ENCODE assay signal across 18 cellular contexts in genomic region chr10:61847087-61847486, GRCh38. TPM values are rescaled to one million over a fixed set of nuclear protein-coding genes. Genes with fewer than 3 reads are reported as not detected.
DNase-seq lines count a peak whose midpoint lies in the region; ATAC-seq and TF ChIP-seq lines count a peak whose summit lies in the region.
"Had no signal": no experiment of that assay in that cellular context is flagged by ENCODE, and none has a peak within 500 bp of the region (broad histone marks: within the 10 kb centered on the region; RNA-seq: fewer than 3 reads in every experiment).

No MANE protein-coding gene starts in this region.

- no peaks in the 10 kb centered on the region for H3K36me3 ChIP-seq in MG63

- CTCF ChIA-PET in activated CD4-positive, alpha-beta T cell treated with anti-CD3 and anti-CD28 coated beads for 36 hours (lab: Charles Lee): no interaction called here

- H3K4me3 Mint-ChIP-seq in activated CD4-positive, alpha-beta T cell treated with anti-CD3 and anti-CD28 coated beads for 36 hours: no peak overlapping the region
- H3K4me3 Mint-ChIP-seq in chondrocyte (ENCODE audit: unreplicated experiment) (no peak overlapping the region), nephron (no peak overlapping the region)
- no peak overlapping the region for H3K4me3 Mint-ChIP-seq in naive thymus-derived CD8-positive, alpha-beta T cell
- H3K4me3 Mint-ChIP-seq: CD8-positive, alpha-beta T cell had no signal

- TF ChIP-seq CTCF in chondrocyte (IDR thresholded peaks at IDR 0.05) (no peak), nephron (IDR thresholded peaks at IDR 0.05; ENCODE audit: unreplicated experiment in 3 of 3) (no peak)

- no peaks in the 10 kb centered on the region for H3K27me3 Mint-ChIP-seq in activated CD4-positive, alpha-beta T cell treated with anti-CD3 and anti-CD28 coated beads for 36 hours
- H3K27me3 Mint-ChIP-seq in chondrocyte (ENCODE audit: low read depth): no peaks in the 10 kb centered on the region
- peaks cover 3% of the 10 kb centered on the region for H3K27me3 Mint-ChIP-seq in nephron (ENCODE audit: low read depth)
- H3K27me3 Mint-ChIP-seq in naive thymus-derived CD8-positive, alpha-beta T cell: no peaks in the 10 kb centered on the region

- H3K27ac Mint-ChIP-seq in activated CD4-positive, alpha-beta T cell treated with anti-CD3 and anti-CD28 coated beads for 36 hours: peak overlapping the region; percentile 40
- H3K27ac Mint-ChIP-seq in chondrocyte (ENCODE audit: unreplicated experiment) (peak overlapping the region; percentile 30), nephron (peak overlapping the region in 2 of 3 experiments; percentile 12 to 48)
- H3K27ac Mint-ChIP-seq in naive thymus-derived CD8-positive, alpha-beta T cell: no peak overlapping the region
- H3K27ac Mint-ChIP-seq: CD8-positive, alpha-beta T cell had no signal

- H3K9me3 ChIP-seq in MG63: no peaks in the 10 kb centered on the region

- no peaks in the 10 kb centered on the region for H3K27me3 ChIP-seq in MG63

- ATAC-seq in activated CD4-positive, alpha-beta T cell treated with anti-CD3 and anti-CD28 coated beads for 36 hours: no peak
- ATAC-seq in naive thymus-derived CD8-positive, alpha-beta T cell: no peak
- ATAC-seq: CD8-positive, alpha-beta T cell had no signal

- POLR2A ChIA-PET in activated CD4-positive, alpha-beta T cell treated with anti-CD3 and anti-CD28 coated beads for 36 hours (lab: Charles Lee): no interaction called here
- POLR2A ChIA-PET in naive thymus-derived CD8-positive, alpha-beta T cell (lab: Charles Lee): no interaction called here

- intact Hi-C loops in activated CD4-positive, alpha-beta T cell treated with anti-CD3 and anti-CD28 coated beads for 36 hours (cut with DNase I, micrococcal nuclease): no loop called here

- no peak for DNase-seq in activated CD4-positive, alpha-beta T cell treated with anti-CD3 and anti-CD28 coated beads for 36 hours
- DNase-seq in activated CD4-positive, alpha-beta T cell treated with anti-CD3 and anti-CD28 coated beads for 4 hours: no peak
- DNase-seq in Jurkat, Clone E6-1 (ENCODE audit: low read depth, low spot score): peak; percentile 59
- DNase-seq in chondrocyte (ENCODE audit: low spot score) (no peak), NCI-H1694 treated with DMSO at 0.1 percent for 48 hours (lab: John Stamatoyannopoulos, UW) (no peak), MG63 (no peak)
- no peak for DNase-seq in naive thymus-derived CD8-positive, alpha-beta T cell
- DNase-seq: 8988T; CD8-positive, alpha-beta T cell; GF-D8; GOT3; KG1; NCI-H1092 treated with DMSO at 0.1 percent for 48 hours; NCI-H187; NCI-H345; NCI-H526 treated with DMSO at 0.1 percent for 48 hours; SHP77 treated with DMSO at 0.1 percent for 48 hours had no signal

- H3K36me3 Mint-ChIP-seq in activated CD4-positive, alpha-beta T cell treated with anti-CD3 and anti-CD28 coated beads for 36 hours (ENCODE audit: low read depth): no peaks in the 10 kb centered on the region
- no peaks in the 10 kb centered on the region for H3K36me3 Mint-ChIP-seq in chondrocyte (ENCODE audit: low read depth)
- H3K36me3 Mint-ChIP-seq in nephron (ENCODE audit: low read depth): no peaks in the 10 kb centered on the region
- no peaks in the 10 kb centered on the region for H3K36me3 Mint-ChIP-seq in naive thymus-derived CD8-positive, alpha-beta T cell
- H3K36me3 Mint-ChIP-seq: CD8-positive, alpha-beta T cell had no signal

- peaks cover 14% of the 10 kb centered on the region for H3K4me1 Mint-ChIP-seq in activated CD4-positive, alpha-beta T cell treated with anti-CD3 and anti-CD28 coated beads for 36 hours
- H3K4me1 Mint-ChIP-seq in chondrocyte (ENCODE audit: low read depth): peaks cover 22% of the 10 kb centered on the region
- H3K4me1 Mint-ChIP-seq in nephron: peaks cover 10% of the 10 kb centered on the region
- H3K4me1 Mint-ChIP-seq in naive thymus-derived CD8-positive, alpha-beta T cell: peaks cover 0 to 9% (median 4%) of the 10 kb centered on the region in 4 donors

- no peaks in the 10 kb centered on the region for H3K9me3 Mint-ChIP-seq in activated CD4-positive, alpha-beta T cell treated with anti-CD3 and anti-CD28 coated beads for 36 hours (ENCODE audit: low read depth)
- no peaks in the 10 kb centered on the region for H3K9me3 Mint-ChIP-seq in chondrocyte (ENCODE audit: low read depth)
- no peaks in the 10 kb centered on the region for H3K9me3 Mint-ChIP-seq in nephron
- no peaks in the 10 kb centered on the region for H3K9me3 Mint-ChIP-seq in naive thymus-derived CD8-positive, alpha-beta T cell
- H3K9me3 Mint-ChIP-seq: CD8-positive, alpha-beta T cell had no signal

- H3K4me3 ChIP-seq in Jurkat, Clone E6-1 (ENCODE audit: low read length): no peak overlapping the region
- H3K4me3 ChIP-seq in MG63: no peak overlapping the region

RNA-seq across cellular contexts. Expression of gene ARID5B, which starts 54.4 kb away (rescaled TPM):
- 100 to 1,000 TPM in 1 of 2 experiments, 10 to 100 TPM in 1; 73.8 to 106 TPM for total RNA-seq in activated CD4-positive, alpha-beta T cell treated with anti-CD3 and anti-CD28 coated beads for 36 hours
- 14.5 TPM for polyA plus RNA-seq in Jurkat, Clone E6-1 (2012; ENCODE audit: insufficient read depth, insufficient read length)
- total RNA-seq in chondrocyte: 75.2 to 95.2 TPM (median 93.6 TPM) in 3 replicates
- total RNA-seq in MG63 (2014; rRNA removed; shearing (Covaris generic); ENCODE audit: low replicate concordance): 12.8 and 15.3 TPM in 2 replicates
- total RNA-seq in naive thymus-derived CD8-positive, alpha-beta T cell: 10 to 100 TPM in 1 of 2 experiments, 1 to 10 TPM in 1; 9.6 to 12.4 TPM
- 10 to 100 TPM; 12.6 to 22.5 (median 16.2) TPM for polyA plus RNA-seq in naive thymus-derived CD8-positive, alpha-beta T cell

Comparison
In these comparisons a context has a peak if more than half of its experiments do, and no peak if none do; other contexts are left out.
1. H3K27ac Mint-ChIP-seq: peak in activated CD4-positive, alpha-beta T cell treated with anti-CD3 and anti-CD28 coated beads for 36 hours (single experiment), chondrocyte (single experiment) and nephron (2 of 3); none in naive thymus-derived CD8-positive, alpha-beta T cell (0 of 10).